Comparison of ENCODE assay signal across 14 cellular contexts in the genomic region with DNA sequence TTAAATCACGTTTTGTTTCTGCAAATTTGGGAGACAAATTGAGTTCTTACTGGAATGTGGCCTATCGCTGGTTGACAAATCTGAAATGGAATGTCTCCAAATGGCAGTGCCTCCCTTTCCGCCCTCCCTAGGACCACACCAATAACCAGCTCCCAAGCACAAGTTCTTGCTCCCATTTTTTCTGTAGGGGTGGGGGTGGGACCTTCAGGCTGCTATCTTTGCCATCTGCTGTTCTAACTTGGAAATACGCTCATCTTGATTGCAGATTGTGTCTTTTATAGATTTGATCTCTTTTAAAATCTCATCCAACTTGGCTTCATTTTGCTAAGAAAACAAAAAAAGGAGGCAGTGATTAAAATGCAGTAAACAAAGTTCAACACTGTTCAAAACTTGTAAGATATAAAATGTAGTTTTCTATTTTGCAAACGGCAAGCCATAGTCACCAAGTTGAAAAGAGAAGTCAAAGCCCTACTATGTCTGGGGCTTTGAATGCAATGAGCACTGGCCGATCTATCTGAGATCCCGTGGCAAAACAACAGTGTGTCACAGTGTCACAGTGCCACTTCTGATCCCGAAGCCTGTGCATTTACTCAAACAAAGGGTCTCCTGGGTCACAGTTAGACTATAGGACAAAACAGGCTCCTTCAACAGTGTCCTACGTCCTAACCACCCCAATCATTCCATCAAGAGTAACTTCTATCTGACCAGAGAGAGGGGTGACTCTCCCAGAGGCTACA. TPM values are rescaled to one million over a fixed set of nuclear protein-coding genes. Genes with fewer than 3 reads are reported as not detected.
DNase-seq lines count a peak whose midpoint lies in the region; ATAC-seq and TF ChIP-seq lines count a peak whose summit lies in the region.
"Had no signal": no experiment of that assay in that cellular context is flagged by ENCODE, and none has a peak within 500 bp of the region (broad histone marks: within the 10 kb centered on the region; RNA-seq: fewer than 3 reads in every experiment).

No MANE protein-coding gene starts in this region.

- WGBS in tibial nerve, 2 donors: 47 to 56% methylated on average over 9 of the region's 9 CpGs

- DNase-seq in activated naive CD8-positive, alpha-beta T cell treated with anti-CD3 and anti-CD28 coated beads, Interleukin-2, amount 10 ng/mL, durations not matched to agents 7 days and 5 days: no peak
- no peak for DNase-seq in activated naive CD8-positive, alpha-beta T cell treated with anti-CD3 and anti-CD28 coated beads for 36 hours
- DNase-seq in adipocyte (ENCODE audit: low read depth) (no peak), left lung (no peak), tibial nerve (ENCODE audit: low spot score in 2 of 2) (no peak)
- DNase-seq in activated CD8-positive, alpha-beta memory T cell treated with anti-CD3 and anti-CD28 coated beads, Interleukin-2, amount 10 ng/mL, durations not matched to agents 7 days and 5 days: no peak
- no peak for DNase-seq in natural killer cell treated with Interleukin-12 subunit alpha and Interleukin-12 subunit beta and Interleukin-15 and Interleukin-18, amount 100 ng/mL, for 72 hours (ENCODE audit: low spot score)
- DNase-seq: activated CD4-positive, alpha-beta T cell treated with anti-CD3 and anti-CD28 coated beads, Interleukin-2, amount 10 ng/mL, durations not matched to agents 24 days and 14 days; natural killer cell; NCI-H1092 treated with DMSO at 0.1 percent for 48 hours; stimulated activated CD4-positive, alpha-beta T cell treated with anti-CD3 and anti-CD28 coated beads, Interleukin-4, amount 100 ng/mL, for 24 hours had no signal

- H3K27me3 ChIP-seq in adipocyte (replicated peaks; ENCODE audit: control insufficient read depth, insufficient read depth, low read length) (no peaks in the 10 kb centered on the region), left lung (no peaks in the 10 kb centered on the region), tibial nerve (no peaks in the 10 kb centered on the region)
- H3K27me3 ChIP-seq: BLaER1 had no signal

- CTCF ChIA-PET in activated CD8-positive, alpha-beta memory T cell treated with anti-CD3 and anti-CD28 coated beads, Interleukin-2, amount 10 ng/mL, durations not matched to agents 7 days and 5 days (lab: Charles Lee): interaction anchor here (0.7 to 3.6 kb wide), 7 partner anchors 12 to 201 kb away, joined by 3 to 12 read pairs (median 7); a partner anchor contains a TSS

- POLR2A ChIA-PET in activated naive CD8-positive, alpha-beta T cell treated with anti-CD3 and anti-CD28 coated beads, Interleukin-2, amount 10 ng/mL, durations not matched to agents 7 days and 5 days (lab: Charles Lee): interaction anchor here (0.6 to 5.3 kb wide), 3 partner anchors 13 to 75 kb away, joined by 3 to 63 read pairs (median 5); a partner anchor contains a TSS

- H3K27ac ChIP-seq in left lung (peak overlapping the region; percentile 36 to 83), tibial nerve (peak overlapping the region in 3 of 4 donors; percentile 29 to 70 (median 46))

- no peak for TF ChIP-seq EP300 in tibial nerve (IDR thresholded peaks at IDR 0.05)

- intact Hi-C loops in left lung (cut with DNase I): no loop called here

- peaks cover 25% of the 10 kb centered on the region for H3K4me1 Mint-ChIP-seq in activated naive CD8-positive, alpha-beta T cell treated with anti-CD3 and anti-CD28 coated beads, Interleukin-2, amount 10 ng/mL, durations not matched to agents 7 days and 5 days
- peaks cover 34% of the 10 kb centered on the region for H3K4me1 Mint-ChIP-seq in activated naive CD8-positive, alpha-beta T cell treated with anti-CD3 and anti-CD28 coated beads for 36 hours
- peaks cover 25% of the 10 kb centered on the region for H3K4me1 Mint-ChIP-seq in activated CD8-positive, alpha-beta memory T cell treated with anti-CD3 and anti-CD28 coated beads, Interleukin-2, amount 10 ng/mL, durations not matched to agents 7 days and 5 days
- peaks cover under 1 to 19% of the 10 kb centered on the region in 2 donors for H3K4me1 Mint-ChIP-seq in natural killer cell treated with Interleukin-12 subunit alpha and Interleukin-12 subunit beta and Interleukin-15 and Interleukin-18, amount 100 ng/mL, for 72 hours (ENCODE audit: low read depth in 2 of 2)

- H3K36me3 ChIP-seq in adipocyte (ENCODE audit: control insufficient read depth, insufficient read depth, low read length, severe bottlenecking) (peaks cover 95% of the 10 kb centered on the region), left lung (peaks cover 0 to 75% of the 10 kb centered on the region in 2 donors), tibial nerve (peaks cover 0 to 58% (median 5%) of the 10 kb centered on the region in 3 donors)

- H3K4me1 ChIP-seq in adipocyte (ENCODE audit: control insufficient read depth, insufficient read depth, low read length) (peaks cover 57% of the 10 kb centered on the region), left lung (peaks cover 40 to 63% of the 10 kb centered on the region in 2 donors), tibial nerve (peaks cover 0 to 43% (median 18%) of the 10 kb centered on the region in 4 donors)

- TF ChIP-seq POLR2A in tibial nerve (IDR thresholded peaks at IDR 0.05): no peak

- H3K4me3 ChIP-seq in adipocyte (ENCODE audit: low read length) (no peak overlapping the region), left lung (no peak overlapping the region), tibial nerve (no peak overlapping the region)
- H3K4me3 ChIP-seq: BLaER1 had no signal

- peak overlapping the region; percentile 29 for H3K9ac ChIP-seq in adipocyte (ENCODE audit: low read length)
- H3K9ac ChIP-seq: BLaER1 had no signal

- peaks cover 33% of the 10 kb centered on the region for H3K36me3 Mint-ChIP-seq in activated naive CD8-positive, alpha-beta T cell treated with anti-CD3 and anti-CD28 coated beads, Interleukin-2, amount 10 ng/mL, durations not matched to agents 7 days and 5 days
- peaks cover 29% of the 10 kb centered on the region for H3K36me3 Mint-ChIP-seq in activated naive CD8-positive, alpha-beta T cell treated with anti-CD3 and anti-CD28 coated beads for 36 hours
- peaks cover 12% of the 10 kb centered on the region for H3K36me3 Mint-ChIP-seq in activated CD8-positive, alpha-beta memory T cell treated with anti-CD3 and anti-CD28 coated beads, Interleukin-2, amount 10 ng/mL, durations not matched to agents 7 days and 5 days
- H3K36me3 Mint-ChIP-seq in natural killer cell treated with Interleukin-12 subunit alpha and Interleukin-12 subunit beta and Interleukin-15 and Interleukin-18, amount 100 ng/mL, for 72 hours: no peaks in the 10 kb centered on the region
- H3K36me3 Mint-ChIP-seq: natural killer cell had no signal

- H3K9me3 ChIP-seq in adipocyte (ENCODE audit: control insufficient read depth, low read length) (no peaks in the 10 kb centered on the region), left lung (no peaks in the 10 kb centered on the region), tibial nerve (no peaks in the 10 kb centered on the region)
- H3K9me3 ChIP-seq: BLaER1 had no signal

- TF ChIP-seq CTCF in left lung (IDR thresholded peaks at IDR 0.05) (no peak), tibial nerve (IDR thresholded peaks at IDR 0.05) (peak in 1 of 5 experiments; percentile 5)

- no peaks in the 10 kb centered on the region for H3K9me3 Mint-ChIP-seq in activated naive CD8-positive, alpha-beta T cell treated with anti-CD3 and anti-CD28 coated beads, Interleukin-2, amount 10 ng/mL, durations not matched to agents 7 days and 5 days
- H3K9me3 Mint-ChIP-seq in activated naive CD8-positive, alpha-beta T cell treated with anti-CD3 and anti-CD28 coated beads for 36 hours: no peaks in the 10 kb centered on the region
- no peaks in the 10 kb centered on the region for H3K9me3 Mint-ChIP-seq in activated CD8-positive, alpha-beta memory T cell treated with anti-CD3 and anti-CD28 coated beads, Interleukin-2, amount 10 ng/mL, durations not matched to agents 7 days and 5 days (ENCODE audit: low read depth)
- H3K9me3 Mint-ChIP-seq in natural killer cell treated with Interleukin-12 subunit alpha and Interleukin-12 subunit beta and Interleukin-15 and Interleukin-18, amount 100 ng/mL, for 72 hours: no peaks in the 10 kb centered on the region
- H3K9me3 Mint-ChIP-seq: activated CD4-positive, alpha-beta T cell treated with anti-CD3 and anti-CD28 coated beads, Interleukin-2, amount 10 ng/mL, durations not matched to agents 24 days and 14 days; natural killer cell had no signal

- H3K27ac Mint-ChIP-seq in activated naive CD8-positive, alpha-beta T cell treated with anti-CD3 and anti-CD28 coated beads, Interleukin-2, amount 10 ng/mL, durations not matched to agents 7 days and 5 days: peak overlapping the region; percentile 10
- H3K27ac Mint-ChIP-seq in activated naive CD8-positive, alpha-beta T cell treated with anti-CD3 and anti-CD28 coated beads for 36 hours: no peak overlapping the region
- no peak overlapping the region for H3K27ac Mint-ChIP-seq in activated CD8-positive, alpha-beta memory T cell treated with anti-CD3 and anti-CD28 coated beads, Interleukin-2, amount 10 ng/mL, durations not matched to agents 7 days and 5 days
- peak overlapping the region in 1 of 2 donors; percentile 45 for H3K27ac Mint-ChIP-seq in natural killer cell treated with Interleukin-12 subunit alpha and Interleukin-12 subunit beta and Interleukin-15 and Interleukin-18, amount 100 ng/mL, for 72 hours

- no peak for ATAC-seq in activated naive CD8-positive, alpha-beta T cell treated with anti-CD3 and anti-CD28 coated beads, Interleukin-2, amount 10 ng/mL, durations not matched to agents 7 days and 5 days (ENCODE audit: low read depth)
- no peak for ATAC-seq in left lung
- no peak for ATAC-seq in GM21447 (IDR thresholded peaks at IDR 0.05; ENCODE audit: unreplicated experiment)
- no peak for ATAC-seq in activated CD8-positive, alpha-beta memory T cell treated with anti-CD3 and anti-CD28 coated beads, Interleukin-2, amount 10 ng/mL, durations not matched to agents 7 days and 5 days
- no peak for ATAC-seq in natural killer cell treated with Interleukin-12 subunit alpha and Interleukin-12 subunit beta and Interleukin-15 and Interleukin-18, amount 100 ng/mL, for 72 hours

- H3K27me3 Mint-ChIP-seq in activated naive CD8-positive, alpha-beta T cell treated with anti-CD3 and anti-CD28 coated beads, Interleukin-2, amount 10 ng/mL, durations not matched to agents 7 days and 5 days: no peaks in the 10 kb centered on the region
- no peaks in the 10 kb centered on the region for H3K27me3 Mint-ChIP-seq in activated naive CD8-positive, alpha-beta T cell treated with anti-CD3 and anti-CD28 coated beads for 36 hours
- H3K27me3 Mint-ChIP-seq in activated CD8-positive, alpha-beta memory T cell treated with anti-CD3 and anti-CD28 coated beads, Interleukin-2, amount 10 ng/mL, durations not matched to agents 7 days and 5 days: no peaks in the 10 kb centered on the region
- no peaks in the 10 kb centered on the region for H3K27me3 Mint-ChIP-seq in natural killer cell treated with Interleukin-12 subunit alpha and Interleukin-12 subunit beta and Interleukin-15 and Interleukin-18, amount 100 ng/mL, for 72 hours
- H3K27me3 Mint-ChIP-seq: activated CD4-positive, alpha-beta T cell treated with anti-CD3 and anti-CD28 coated beads, Interleukin-2, amount 10 ng/mL, durations not matched to agents 24 days and 14 days had no signal

- no peak overlapping the region for H3K4me3 Mint-ChIP-seq in activated naive CD8-positive, alpha-beta T cell treated with anti-CD3 and anti-CD28 coated beads, Interleukin-2, amount 10 ng/mL, durations not matched to agents 7 days and 5 days
- H3K4me3 Mint-ChIP-seq in activated naive CD8-positive, alpha-beta T cell treated with anti-CD3 and anti-CD28 coated beads for 36 hours: no peak overlapping the region
- no peak overlapping the region for H3K4me3 Mint-ChIP-seq in activated CD8-positive, alpha-beta memory T cell treated with anti-CD3 and anti-CD28 coated beads, Interleukin-2, amount 10 ng/mL, durations not matched to agents 7 days and 5 days
- H3K4me3 Mint-ChIP-seq in natural killer cell treated with Interleukin-12 subunit alpha and Interleukin-12 subunit beta and Interleukin-15 and Interleukin-18, amount 100 ng/mL, for 72 hours: no peak overlapping the region
- H3K4me3 Mint-ChIP-seq: natural killer cell had no signal

RNA-seq across cellular contexts. Expression of a gene that starts 13.7 kb away (rescaled TPM):
- total RNA-seq in activated naive CD8-positive, alpha-beta T cell treated with anti-CD3 and anti-CD28 coated beads, Interleukin-2, amount 10 ng/mL, durations not matched to agents 7 days and 5 days: 100 to 1,000 TPM; 159 to 163 TPM
- total RNA-seq in activated naive CD8-positive, alpha-beta T cell treated with anti-CD3 and anti-CD28 coated beads for 36 hours: 10 to 100 TPM; 22.2 to 23.0 TPM
- total RNA-seq in left lung (10 to 100 TPM; 28.3 to 61.0 TPM), tibial nerve (10 to 100 TPM in 2 of 4 donors, 1 to 10 TPM in 2; 4.5 to 15.1 (median 9.2) TPM)
- 100 to 1,000 TPM; 148 to 184 TPM for total RNA-seq in activated CD8-positive, alpha-beta memory T cell treated with anti-CD3 and anti-CD28 coated beads, Interleukin-2, amount 10 ng/mL, durations not matched to agents 7 days and 5 days
- 10 to 100 TPM; 26.5 to 34.6 TPM for total RNA-seq in natural killer cell treated with Interleukin-12 subunit alpha and Interleukin-12 subunit beta and Interleukin-15 and Interleukin-18, amount 100 ng/mL, for 72 hours

RNA-seq across cellular contexts. Expression of a gene that starts 49.5 kb away (rescaled TPM):
- total RNA-seq in activated naive CD8-positive, alpha-beta T cell treated with anti-CD3 and anti-CD28 coated beads, Interleukin-2, amount 10 ng/mL, durations not matched to agents 7 days and 5 days: under 1 TPM; 0.11 to 0.48 TPM
- total RNA-seq in activated naive CD8-positive, alpha-beta T cell treated with anti-CD3 and anti-CD28 coated beads for 36 hours: under 1 TPM in 1 of 2 experiments, not detected in 1; 0.12 TPM
- total RNA-seq in left lung (10 to 100 TPM; 50.5 to 90.9 TPM), tibial nerve (10 to 100 TPM in 3 of 4 donors, 1 to 10 TPM in 1; 9.0 to 48.8 (median 42.3) TPM)
- total RNA-seq in activated CD8-positive, alpha-beta memory T cell treated with anti-CD3 and anti-CD28 coated beads, Interleukin-2, amount 10 ng/mL, durations not matched to agents 7 days and 5 days: under 1 TPM; 0.16 to 0.20 TPM
- total RNA-seq in natural killer cell treated with Interleukin-12 subunit alpha and Interleukin-12 subunit beta and Interleukin-15 and Interleukin-18, amount 100 ng/mL, for 72 hours: not detected
- total RNA-seq: glomerular endothelial cell had no signal

Comparison
In these comparisons a context has a peak if more than half of its experiments do, and no peak if none do; other contexts are left out.
1. RNA of a gene that starts 49.5 kb away (total RNA-seq): 50.5 to 90.9 TPM in left lung and 9.0 to 48.8 TPM in tibial nerve; 0.11 to 0.48 TPM in activated naive CD8-positive, alpha-beta T cell treated with anti-CD3 and anti-CD28 coated beads, Interleukin-2, amount 10 ng/mL, durations not matched to agents 7 days and 5 days, 0.16 to 0.20 TPM in activated CD8-positive, alpha-beta memory T cell treated with anti-CD3 and anti-CD28 coated beads, Interleukin-2, amount 10 ng/mL, durations not matched to agents 7 days and 5 days, 0.12 TPM in activated naive CD8-positive, alpha-beta T cell treated with anti-CD3 and anti-CD28 coated beads for 36 hours and not detected in natural killer cell treated with Interleukin-12 subunit alpha and Interleukin-12 subunit beta and Interleukin-15 and Interleukin-18, amount 100 ng/mL, for 72 hours; every median in the first group is over 4 times any median in the second.